Comparison of ENCODE assay signal across 21 cellular contexts in the genomic region with DNA sequence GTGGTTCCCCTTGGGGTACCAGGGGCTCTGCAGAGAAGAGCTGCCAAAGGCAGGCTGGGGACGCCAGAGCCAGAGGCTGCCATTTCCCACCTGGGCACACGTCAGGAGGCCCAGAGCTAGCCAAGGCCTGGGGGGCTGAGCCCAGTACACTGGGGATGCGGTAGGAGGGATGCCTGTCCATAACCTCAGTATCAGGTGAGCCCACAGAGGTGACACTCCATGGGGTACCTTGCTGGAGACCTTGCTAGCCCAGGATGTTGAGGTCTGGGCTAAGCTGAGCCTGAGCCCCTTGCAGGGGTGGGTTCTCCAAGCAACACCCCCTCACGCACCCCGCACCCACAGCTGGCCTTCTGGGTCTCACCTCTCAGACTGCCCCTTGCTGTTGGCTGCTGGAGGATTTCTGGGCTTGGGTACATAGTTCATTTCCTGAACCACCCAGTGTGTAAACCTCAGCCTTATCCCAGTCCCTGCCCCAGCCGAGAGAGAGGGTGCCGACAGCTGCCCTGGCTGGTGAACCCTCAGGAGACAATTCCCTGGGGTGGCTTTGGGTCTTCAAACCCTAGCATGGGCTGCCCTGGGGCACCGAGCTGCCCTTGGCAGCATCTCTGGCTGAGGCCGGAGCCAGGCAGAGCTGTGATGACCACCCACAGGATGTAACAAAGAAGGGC.
DNase-seq lines count a peak whose midpoint lies in the region; ATAC-seq and TF ChIP-seq lines count a peak whose summit lies in the region.
"Had no signal": no experiment of that assay in that cellular context is flagged by ENCODE, and none has a peak within 500 bp of the region (broad histone marks: within the 10 kb centered on the region; RNA-seq: fewer than 3 reads in every experiment).

No MANE protein-coding gene starts in this region.

- no peak for TF ChIP-seq CTCF in mucosa of descending colon (IDR thresholded peaks at IDR 0.05)

- H3K27ac Mint-ChIP-seq in stimulated activated memory B cell treated with anti-CD40 and anti-IgM and Interleukin-4, amounts not matched to agents 10 μg/mL and 1 μg/mL and 100 μg/mL, for 72 hours = no peak overlapping the region

- H3K36me3 ChIP-seq in mucosa of descending colon (ENCODE audit: low read depth) = no peaks in the 10 kb centered on the region

- intact Hi-C loops in mucosa of descending colon (cut with DNase I, micrococcal nuclease) = no loop called here

- no peaks in the 10 kb centered on the region for H3K9me3 Mint-ChIP-seq in activated T-cell treated with anti-CD3 and anti-CD28 coated beads, Interleukin-2, amount 50 U/mL, for 4 hours
- H3K9me3 Mint-ChIP-seq in stimulated activated memory B cell treated with anti-CD40 and anti-IgM and Interleukin-4, amounts not matched to agents 10 μg/mL and 1 μg/mL and 100 μg/mL, for 72 hours = no peaks in the 10 kb centered on the region

- DNase-seq in activated T-cell treated with anti-CD3 and anti-CD28 coated beads, Interleukin-2, amount 50 U/mL, for 4 hours = no peak
- no peak for DNase-seq in activated T-cell treated with anti-CD3 and anti-CD28 coated beads, Interleukin-2, amount 50 U/mL, for 48 hours
- DNase-seq in mucosa of descending colon (peak; percentile 58 to 61 (median 58)), NCI-H2196 (lab: John Stamatoyannopoulos, UW; ENCODE audit: unreplicated experiment) (no peak), cerebellar cortex (ENCODE audit: low spot score) (no peak)
- DNase-seq: 8988T; activated CD4-positive, alpha-beta T cell treated with anti-CD3 and anti-CD28 coated beads for 4 hours; activated gamma-delta T cell treated with Interleukin-2 at 50 U/mL for 16 hours; aorta; C1 segment of cervical spinal cord; DMS79; foreskin keratinocyte; Kasumi-1; left cardiac atrium; NCI-H1105 treated with DMSO at 0.1 percent for 48 hours; testis had no signal

- peak overlapping the region; percentile 48 for H3K4me3 Mint-ChIP-seq in activated T-cell treated with anti-CD3 and anti-CD28 coated beads, Interleukin-2, amount 50 U/mL, for 4 hours
- H3K4me3 Mint-ChIP-seq in stimulated activated memory B cell treated with anti-CD40 and anti-IgM and Interleukin-4, amounts not matched to agents 10 μg/mL and 1 μg/mL and 100 μg/mL, for 72 hours = peak overlapping the region; percentile 35

- H3K27ac ChIP-seq in cingulate gyrus (ENCODE audit: low read depth, low read length) = peak overlapping the region; percentile 88
- H3K27ac ChIP-seq: foreskin keratinocyte, SK-N-MC, testis had no signal

- H3K4me1 ChIP-seq in mucosa of descending colon (ENCODE audit: low read depth) = peaks cover 17% of the 10 kb centered on the region
- H3K4me1 ChIP-seq: foreskin keratinocyte had no signal

- ATAC-seq in activated T-cell treated with anti-CD3 and anti-CD28 coated beads, Interleukin-2, amount 50 U/mL, for 4 hours = no peak
- ATAC-seq in mucosa of descending colon = peak; percentile 77
- ATAC-seq in stimulated activated memory B cell treated with anti-CD40 and anti-IgM and Interleukin-4, amounts not matched to agents 10 μg/mL and 1 μg/mL and 100 μg/mL, for 72 hours = no peak
- ATAC-seq in SK-N-SH treated with all-trans-retinoic acid at 6 μM for 48 hours = no peak
- ATAC-seq: foreskin keratinocyte, left cardiac atrium, Panc1 had no signal

- H3K4me3 ChIP-seq in mucosa of descending colon = no peak overlapping the region
- H3K4me3 ChIP-seq: SK-N-MC, testis had no signal

- no peaks in the 10 kb centered on the region for H3K9me3 ChIP-seq in mucosa of descending colon
- H3K9me3 ChIP-seq: testis had no signal

- no peaks in the 10 kb centered on the region for H3K4me1 Mint-ChIP-seq in activated T-cell treated with anti-CD3 and anti-CD28 coated beads, Interleukin-2, amount 50 U/mL, for 4 hours (ENCODE audit: low read depth)
- no peaks in the 10 kb centered on the region for H3K4me1 Mint-ChIP-seq in stimulated activated memory B cell treated with anti-CD40 and anti-IgM and Interleukin-4, amounts not matched to agents 10 μg/mL and 1 μg/mL and 100 μg/mL, for 72 hours

- no peaks in the 10 kb centered on the region for H3K36me3 Mint-ChIP-seq in activated T-cell treated with anti-CD3 and anti-CD28 coated beads, Interleukin-2, amount 50 U/mL, for 4 hours (ENCODE audit: insufficient read depth)
- no peaks in the 10 kb centered on the region for H3K36me3 Mint-ChIP-seq in stimulated activated memory B cell treated with anti-CD40 and anti-IgM and Interleukin-4, amounts not matched to agents 10 μg/mL and 1 μg/mL and 100 μg/mL, for 72 hours

- peaks cover 3% of the 10 kb centered on the region for H3K27me3 Mint-ChIP-seq in activated T-cell treated with anti-CD3 and anti-CD28 coated beads, Interleukin-2, amount 50 U/mL, for 4 hours (ENCODE audit: low read depth)
- peaks cover 15% of the 10 kb centered on the region for H3K27me3 Mint-ChIP-seq in stimulated activated memory B cell treated with anti-CD40 and anti-IgM and Interleukin-4, amounts not matched to agents 10 μg/mL and 1 μg/mL and 100 μg/mL, for 72 hours

TF ChIP-seq in SK-N-SH treated with all-trans-retinoic acid at 6 μM for 48 hours, 23 proteins besides CTCF, POLR2A, EP300 and RAD21:
- TF ChIP-seq, protein P1, sequence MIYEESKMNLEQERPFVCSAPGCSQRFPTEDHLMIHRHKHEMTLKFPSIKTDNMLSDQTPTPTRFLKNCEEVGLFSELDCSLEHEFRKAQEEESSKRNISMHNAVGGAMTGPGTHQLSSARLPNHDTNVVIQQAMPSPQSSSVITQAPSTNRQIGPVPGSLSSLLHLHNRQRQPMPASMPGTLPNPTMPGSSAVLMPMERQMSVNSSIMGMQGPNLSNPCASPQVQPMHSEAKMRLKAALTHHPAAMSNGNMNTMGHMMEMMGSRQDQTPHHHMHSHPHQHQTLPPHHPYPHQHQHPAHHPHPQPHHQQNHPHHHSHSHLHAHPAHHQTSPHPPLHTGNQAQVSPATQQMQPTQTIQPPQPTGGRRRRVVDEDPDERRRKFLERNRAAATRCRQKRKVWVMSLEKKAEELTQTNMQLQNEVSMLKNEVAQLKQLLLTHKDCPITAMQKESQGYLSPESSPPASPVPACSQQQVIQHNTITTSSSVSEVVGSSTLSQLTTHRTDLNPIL (CRISPR knock-in tag; IDR thresholded peaks at IDR 0.05; ENCODE audit: low read depth) = no peak
- TF ChIP-seq PATZ1 (CRISPR knock-in tag; IDR thresholded peaks at IDR 0.05; ENCODE audit: borderline replicate concordance) = no peak

Comparison
In these comparisons a context has a peak if more than half of its experiments do, and no peak if none do; other contexts are left out.
1. DNase-seq: peak in mucosa of descending colon (3 of 3); none in activated T-cell treated with anti-CD3 and anti-CD28 coated beads, Interleukin-2, amount 50 U/mL, for 4 hours (single experiment), activated T-cell treated with anti-CD3 and anti-CD28 coated beads, Interleukin-2, amount 50 U/mL, for 48 hours (0 of 2), NCI-H2196 (single experiment) and cerebellar cortex (single experiment).